ENCODE assay signal across 1 cellular context in genomic region chr9:94867281-94867841, GRCh38.
A peak's percentile ranks its signal among the peaks of the same experiment; 100 is the strongest.
TF ChIP-seq lines count a peak whose summit lies in the region.

No MANE protein-coding gene starts in this region.

TF ChIP-seq in HepG2, 621 proteins besides CTCF, POLR2A, EP300 and RAD21 (continued from another document and continues in another):
- TF ChIP-seq ZNF318 (CRISPR knock-in tag; IDR thresholded peaks at IDR 0.05) (no peak), ZIK1 (CRISPR knock-in tag; IDR thresholded peaks at IDR 0.05; ENCODE audit: borderline replicate concordance, low read depth) (no peak), ZFP36 (IDR thresholded peaks at IDR 0.05; ENCODE audit: borderline replicate concordance, low read depth, low read length, partially characterized antibody) (no peak), ZNF639 (CRISPR knock-in tag; conservative IDR thresholded peaks at IDR 0.05) (no peak), ZNF280D (CRISPR knock-in tag; IDR thresholded peaks at IDR 0.05) (0 out of 2 replicates have a peak, but pooled peaks have one; percentile 59), SP1 (IDR thresholded peaks at IDR 0.05) (no peak), SP1 (CRISPR knock-in tag; IDR thresholded peaks at IDR 0.05) (no peak), ZNF225 (CRISPR knock-in tag; IDR thresholded peaks at IDR 0.05) (no peak), PRDM4 (CRISPR knock-in tag; IDR thresholded peaks at IDR 0.05; ENCODE audit: borderline replicate concordance) (no peak), NFRKB (IDR thresholded peaks at IDR 0.05) (no peak), ZNF883 (CRISPR knock-in tag; IDR thresholded peaks at IDR 0.05; ENCODE audit: not compliant biosample characterization) (no peak), ZNF615 (CRISPR knock-in tag; IDR thresholded peaks at IDR 0.05; ENCODE audit: borderline replicate concordance) (no peak), ZSCAN12 (CRISPR knock-in tag; IDR thresholded peaks at IDR 0.05) (no peak), SOX6 (IDR thresholded peaks at IDR 0.05) (no peak), SOX6 (CRISPR knock-in tag; IDR thresholded peaks at IDR 0.05) (peak; percentile 70), KLF13 (CRISPR knock-in tag; IDR thresholded peaks at IDR 0.05) (no peak), DDIT3 (CRISPR knock-in tag; IDR thresholded peaks at IDR 0.05) (no peak), SYNCRIP (IDR thresholded peaks at IDR 0.05; ENCODE audit: insufficient read depth, low read depth, low read length) (no peak), ZNF503 (CRISPR knock-in tag; IDR thresholded peaks at IDR 0.05) (peak; percentile 15; the same call in 1 of the 2 replicates), ZNF572 (CRISPR knock-in tag; IDR thresholded peaks at IDR 0.05) (no peak), MEF2D (CRISPR knock-in tag; IDR thresholded peaks at IDR 0.05) (peak; percentile 44; the same call in 1 of the 2 replicates), ZNF781 (CRISPR knock-in tag; IDR thresholded peaks at IDR 0.05; ENCODE audit: borderline replicate concordance, not compliant biosample characterization) (no peak), ZKSCAN1 (IDR thresholded peaks at IDR 0.05; ENCODE audit: low read length) (no peak), ZNF251 (CRISPR knock-in tag; IDR thresholded peaks at IDR 0.05) (no peak), FIP1L1 (IDR thresholded peaks at IDR 0.05; ENCODE audit: borderline replicate concordance, insufficient read depth, low read depth, low read length) (no peak), AFF4 (CRISPR knock-in tag; IDR thresholded peaks at IDR 0.05) (no peak), TFDP1 (CRISPR knock-in tag; IDR thresholded peaks at IDR 0.05; ENCODE audit: borderline replicate concordance) (no peak), ZNF574 (CRISPR knock-in tag; IDR thresholded peaks at IDR 0.05) (peak; percentile 64; the same call in 1 of the 2 replicates)
